Comparison of ENCODE assay signal across 8 cellular contexts in genomic region chr9:137086531-137087408, GRCh38. TPM values are rescaled to one million over a fixed set of nuclear protein-coding genes. Genes with fewer than 3 reads are reported as not detected.
DNase-seq lines count a peak whose midpoint lies in the region; ATAC-seq and TF ChIP-seq lines count a peak whose summit lies in the region.

TSS of gene MAN1B1 (plus strand) at chr9:137086985. CDS start at chr9:137087000, 15 bp downstream.

- H3K4me3 ChIP-seq in ascending aorta (peak within 1 kb of the TSS; percentile 74 to 99), right cardiac atrium (ENCODE audit: low read length) (peak within 1 kb of the TSS; percentile 58), uterus (peak within 1 kb of the TSS; percentile 35 to 67)

- DNase-seq in NCI-H1930 (lab: John Stamatoyannopoulos, UW) (peak; percentile 97 to 99), ascending aorta (ENCODE audit: low spot score in 2 of 2) (peak; percentile 94 to 98), right cardiac atrium (peak; percentile 99 to 100 (median 100)), pulmonary artery endothelial cell (ENCODE audit: low read depth, low spot score) (peak; percentile 94), uterus (peak; percentile 98)
- DNase-seq in T-helper 2 cell treated with Interferon-gamma antibody and Interleukin-4, amounts not matched to agents 5 μg/mL and 100 μg/mL, for 36 hours (ENCODE audit: low spot score), result peak; percentile 100

- no peak for TF ChIP-seq CTCF in ascending aorta (IDR thresholded peaks at IDR 0.05)
- TF ChIP-seq CTCF in uterus (IDR thresholded peaks at IDR 0.05), result peak in 1 of 4 experiments; percentile 39

- H3K9me3 ChIP-seq in ascending aorta (no peaks in the 10 kb centered on the region), right cardiac atrium (ENCODE audit: control insufficient read depth, low read length) (no peaks in the 10 kb centered on the region), uterus (no peaks in the 10 kb centered on the region)

- H3K36me3 ChIP-seq in ascending aorta, result peaks cover 0 to 5% of the 10 kb centered on the region in 2 donors
- no peaks in the 10 kb centered on the region for H3K36me3 ChIP-seq in uterus

- H3K27me3 ChIP-seq in ascending aorta (no peaks in the 10 kb centered on the region), right cardiac atrium (ENCODE audit: control insufficient read depth, insufficient read depth) (no peaks in the 10 kb centered on the region), uterus (no peaks in the 10 kb centered on the region)

- no peaks in the 10 kb centered on the region for H3K9me3 Mint-ChIP-seq in T-helper 2 cell treated with Interferon-gamma antibody and Interleukin-4, amounts not matched to agents 5 μg/mL and 100 μg/mL, for 36 hours

- H3K4me1 Mint-ChIP-seq in T-helper 2 cell treated with Interferon-gamma antibody and Interleukin-4, amounts not matched to agents 5 μg/mL and 100 μg/mL, for 36 hours (ENCODE audit: low read depth), result peaks cover 25% of the 10 kb centered on the region

- H3K4me3 Mint-ChIP-seq in T-helper 2 cell treated with Interferon-gamma antibody and Interleukin-4, amounts not matched to agents 5 μg/mL and 100 μg/mL, for 36 hours, result peak within 1 kb of the TSS; percentile 91

- H3K27me3 Mint-ChIP-seq in T-helper 2 cell treated with Interferon-gamma antibody and Interleukin-4, amounts not matched to agents 5 μg/mL and 100 μg/mL, for 36 hours (ENCODE audit: low read depth), result no peaks in the 10 kb centered on the region

- peak; percentile 76 for ATAC-seq in GM18502 (IDR thresholded peaks at IDR 0.05; ENCODE audit: poor library complexity, unreplicated experiment)
- ATAC-seq in HG02970 (IDR thresholded peaks at IDR 0.05; ENCODE audit: low FRiP score, unreplicated experiment), result peak; percentile 77
- peak; percentile 94 to 95 for ATAC-seq in right cardiac atrium

- H3K27ac ChIP-seq in ascending aorta (peak within 1 kb of the TSS; percentile 91 to 96), right cardiac atrium (ENCODE audit: low read length) (peak within 1 kb of the TSS; percentile 81), uterus (peak within 1 kb of the TSS; percentile 74 to 82)

- peak within 1 kb of the TSS; percentile 97 for H3K27ac Mint-ChIP-seq in T-helper 2 cell treated with Interferon-gamma antibody and Interleukin-4, amounts not matched to agents 5 μg/mL and 100 μg/mL, for 36 hours

- H3K4me1 ChIP-seq in ascending aorta (peaks cover 12 to 17% of the 10 kb centered on the region in 2 donors), right cardiac atrium (ENCODE audit: control insufficient read depth, insufficient read depth, low read length) (no peaks in the 10 kb centered on the region), uterus (peaks cover 0 to 5% of the 10 kb centered on the region in 2 donors)

- intact Hi-C loops in ascending aorta (cut with DNase I) (loop anchor here (1.0 to 5.0 kb wide), 5 partner anchors 94 to 603 kb away; partner anchors contain the start of genes FBXW5, NSMF, PAXX and SEC16A), right cardiac atrium (cut with DNase I) (no loop called here), uterus (cut with DNase I; ENCODE audit: low total_unique reads) (no loop called here)

- under 1% methylated on average over 101 of the region's 101 CpGs for WGBS in right cardiac atrium

- TF ChIP-seq POLR2A in uterus (IDR thresholded peaks at IDR 0.05), result peak; percentile 79 to 86

- peaks cover 15% of the 10 kb centered on the region for H3K36me3 Mint-ChIP-seq in T-helper 2 cell treated with Interferon-gamma antibody and Interleukin-4, amounts not matched to agents 5 μg/mL and 100 μg/mL, for 36 hours (ENCODE audit: low read depth)

RNA-seq across cellular contexts. Expression of gene MAN1B1, which starts in this region (rescaled TPM):
- total RNA-seq in ascending aorta (85.3 TPM), right cardiac atrium (10 to 100 TPM; 23.9 to 31.3 (median 28.1) TPM), pulmonary artery endothelial cell (58.1 and 76.7 TPM in 2 replicates), uterus (10 to 100 TPM; 32.9 to 65.0 (median 47.5) TPM)
- 24.8 TPM for polyA plus RNA-seq in right cardiac atrium

Comparison
In these comparisons a context has a peak if more than half of its experiments do, and no peak if none do; other contexts are left out.
1. Peak in every context shown above with its lines: DNase-seq, ATAC-seq, H3K4me3 ChIP-seq and H3K27ac ChIP-seq.